ENCODE assay signal across 8 cellular contexts in the genomic region with DNA sequence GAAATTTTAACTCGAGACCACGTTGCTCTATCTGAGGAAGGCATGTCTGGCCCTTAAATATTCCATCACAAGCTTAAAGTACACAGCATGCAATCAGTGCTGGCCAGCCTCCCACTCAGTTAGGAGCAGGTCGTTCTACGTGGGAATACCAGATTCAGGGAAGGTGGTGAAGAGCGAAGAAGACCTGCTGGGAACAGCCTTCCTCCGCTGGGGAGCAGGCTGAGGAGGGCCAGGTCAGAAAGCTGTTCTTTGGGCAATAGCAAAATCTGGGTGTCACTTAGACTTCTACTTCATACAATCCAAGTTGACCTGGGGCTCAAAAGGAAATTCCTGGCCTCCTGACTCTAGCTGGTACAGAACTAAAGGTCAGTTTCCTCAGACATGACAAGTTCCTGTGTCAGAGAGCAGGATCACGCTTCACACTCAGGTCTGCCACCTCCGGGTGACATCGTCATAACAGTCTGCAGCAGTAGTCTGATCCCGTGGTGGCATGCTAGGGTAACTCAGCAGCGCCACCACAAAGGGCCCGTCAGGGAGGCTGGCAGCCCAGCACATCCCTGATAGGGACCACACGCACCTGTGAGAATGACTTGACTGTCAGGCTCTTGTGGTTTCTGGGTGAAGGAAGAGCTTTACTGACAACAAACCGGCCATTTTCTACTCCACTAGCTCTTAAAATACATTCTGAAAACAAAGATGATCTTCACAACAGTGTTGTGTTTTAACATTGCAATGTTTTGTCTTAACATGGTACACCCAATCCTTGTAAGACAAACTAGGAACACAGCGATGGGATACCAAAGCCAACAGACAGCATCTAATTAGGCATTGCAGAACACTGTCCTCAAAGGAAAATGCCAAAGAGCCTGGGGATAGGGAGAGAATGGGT. TPM values are rescaled to one million over a fixed set of nuclear protein-coding genes. Genes with fewer than 3 reads are reported as not detected.
DNase-seq lines count a peak whose midpoint lies in the region; ATAC-seq lines count a peak whose summit lies in the region.

No MANE protein-coding gene starts in this region.

- H3K79me1 ChIP-seq in neuronal stem cell (ENCODE audit: low read depth, low read length): no peaks in the 10 kb centered on the region

- H3K4me2 ChIP-seq in neuronal stem cell (ENCODE audit: insufficient read depth, low read length, poor library complexity, severe bottlenecking): no peak overlapping the region

- DNase-seq in Daoy (ENCODE audit: low read depth): peak; percentile 10
- DNase-seq in activated CD4-positive, alpha-beta T cell treated with anti-CD3 and anti-CD28 coated beads for 24 hours (ENCODE audit: low read depth in 2 of 2): peak; percentile 10 to 30
- DNase-seq in germinal center (ENCODE audit: low spot score): peak; percentile 92
- peak; percentile 41 to 55 for DNase-seq in stimulated activated CD8-positive, alpha-beta memory T cell treated with anti-CD3 and anti-CD28 coated beads, Interleukin-15, amount 100 ng/mL, for 48 hours (ENCODE audit: low read depth in 2 of 2)
- DNase-seq in NCI-H69 (lab: John Stamatoyannopoulos, UW): no peak
- DNase-seq in neuronal stem cell (ENCODE audit: low spot score): no peak

- H3K23ac ChIP-seq in neuronal stem cell (ENCODE audit: low read depth, low read length, poor library complexity): no peak overlapping the region

- H3K4ac ChIP-seq in neuronal stem cell (ENCODE audit: low read length): no peak overlapping the region

- no peaks in the 10 kb centered on the region for H3K27me3 ChIP-seq in neuronal stem cell (ENCODE audit: control insufficient read depth in 3 of 3, insufficient read depth in 3 of 3, low read depth in 1 of 3, low read length in 3 of 3)

- peak; percentile 89 for ATAC-seq in GM21423 (IDR thresholded peaks at IDR 0.05; ENCODE audit: unreplicated experiment)
- peak; percentile 96 for ATAC-seq in HG03571 (IDR thresholded peaks at IDR 0.05; ENCODE audit: unreplicated experiment)

- H3K4me1 ChIP-seq in neuronal stem cell (ENCODE audit: control insufficient read depth in 2 of 2, insufficient read depth in 1 of 2, low read depth in 1 of 2, low read length in 2 of 2): peaks cover 0 to 2% of the 10 kb centered on the region in 2 donors

- H2BK5ac ChIP-seq in neuronal stem cell (ENCODE audit: low read length): no peak overlapping the region

- no peak overlapping the region for H3K27ac ChIP-seq in neuronal stem cell (replicated peaks; ENCODE audit: low read length)

- no peak overlapping the region for H2BK12ac ChIP-seq in neuronal stem cell (ENCODE audit: low read length)

- H4K8ac ChIP-seq in neuronal stem cell (ENCODE audit: low read depth, low read length): no peak overlapping the region

- H2BK120ac ChIP-seq in neuronal stem cell (ENCODE audit: low read depth, low read length): no peak overlapping the region

- no peak overlapping the region for H3K18ac ChIP-seq in neuronal stem cell (ENCODE audit: low read length)

- peaks cover 0 to 2% of the 10 kb centered on the region in 2 donors for H3K9me3 ChIP-seq in neuronal stem cell (replicated peaks in 1 of 2; ENCODE audit: control insufficient read depth in 2 of 2, insufficient read depth in 1 of 2, low read depth in 1 of 2, low read length in 2 of 2)

- no peak overlapping the region for H3K14ac ChIP-seq in neuronal stem cell (ENCODE audit: low read length)

- H3K36me3 ChIP-seq in neuronal stem cell (replicated peaks in 1 of 2; ENCODE audit: control insufficient read depth in 2 of 2, insufficient read depth in 2 of 2, low read length in 2 of 2): peaks cover 0 to 3% of the 10 kb centered on the region in 2 donors

- no peak overlapping the region for H2AK5ac ChIP-seq in neuronal stem cell (ENCODE audit: low read depth, low read length)

- H3K4me3 ChIP-seq in neuronal stem cell (ENCODE audit: low read length in 2 of 2): no peak overlapping the region

- H4K91ac ChIP-seq in neuronal stem cell (ENCODE audit: low read depth, low read length, poor library complexity): no peak overlapping the region

- no peak overlapping the region for H2AFZ ChIP-seq in neuronal stem cell (ENCODE audit: low read length)

- H3K9ac ChIP-seq in neuronal stem cell (ENCODE audit: low read depth, low read length, poor library complexity): no peak overlapping the region

- WGBS in neuronal stem cell (ENCODE audit: extremely low coverage in 2 of 2, insufficient read length in 2 of 2, insufficient replicate concordance in 1 of 2), 2 donors: no CpG with 5 or more reads among the region's 15 CpGs

- no peak overlapping the region for H2BK15ac ChIP-seq in neuronal stem cell (ENCODE audit: low read length)

RNA-seq across cellular contexts. Expression of gene NAPG, which starts 35.2 kb away (rescaled TPM):
- 32.8 and 41.3 TPM in 2 replicates for total RNA-seq in Daoy (2014; rRNA removed; shearing (Covaris generic))
- polyA plus RNA-seq in neuronal stem cell (2013, experiment 1 of 2): 13.8 TPM
- polyA plus RNA-seq in neuronal stem cell (2013, experiment 2 of 2): 14.8 TPM

RNA-seq across cellular contexts. Expression of gene APCDD1, which starts 36.2 kb away (rescaled TPM):
- total RNA-seq in Daoy (2014; rRNA removed; shearing (Covaris generic)): 0.23 and 0.80 TPM in 2 replicates
- 1.3 TPM for polyA plus RNA-seq in neuronal stem cell (2013, experiment 1 of 2)
- polyA plus RNA-seq in neuronal stem cell (2013, experiment 2 of 2): 1.3 TPM

Comparison
In these comparisons a context has a peak if more than half of its experiments do, and no peak if none do; other contexts are left out.
1. DNase-seq: peak in Daoy (single experiment), activated CD4-positive, alpha-beta T cell treated with anti-CD3 and anti-CD28 coated beads for 24 hours (2 of 2), germinal center (single experiment) and stimulated activated CD8-positive, alpha-beta memory T cell treated with anti-CD3 and anti-CD28 coated beads, Interleukin-15, amount 100 ng/mL, for 48 hours (2 of 2); none in NCI-H69 (single experiment) and neuronal stem cell (single experiment).